In genomic region chr10:128416231-128416630, GRCh38 we compare ENCODE assay signal across 35 cellular contexts.
"Had no signal": no experiment of that assay in that cellular context is flagged by ENCODE, and none has a peak within 500 bp of the region (broad histone marks: within the 10 kb centered on the region; RNA-seq: fewer than 3 reads in every experiment).

No MANE protein-coding gene starts in this region.

- H3K4me1 Mint-ChIP-seq: activated B cell treated with CpG ODN at 0.5 μM for 24 hours; activated naive CD4-positive, alpha-beta T cell treated with anti-CD3 and anti-CD28 coated beads, Interleukin-2, amount 50 U/mL, for 24 hours; activated naive CD8-positive, alpha-beta T cell treated with anti-CD3 and anti-CD28 coated beads for 36 hours; activated naive CD8-positive, alpha-beta T cell treated with anti-CD3 and anti-CD28 coated beads, Interleukin-2, amount 50 U/mL, for 24 hours; activated T-helper 17 cell treated with anti-CD3 and anti-CD28 coated beads, Interleukin-2, amount 50 U/mL, for 72 hours; T-helper 17 cell had no signal

- H3K27me3 Mint-ChIP-seq: activated B cell treated with CpG ODN at 0.5 μM for 24 hours; activated naive CD8-positive, alpha-beta T cell treated with anti-CD3 and anti-CD28 coated beads for 36 hours had no signal

- H3K36me3 Mint-ChIP-seq: activated naive CD4-positive, alpha-beta T cell treated with anti-CD3 and anti-CD28 coated beads, Interleukin-2, amount 50 U/mL, for 24 hours; activated naive CD8-positive, alpha-beta T cell treated with anti-CD3 and anti-CD28 coated beads for 36 hours had no signal

- H3K9me3 Mint-ChIP-seq: activated B cell treated with CpG ODN at 0.5 μM for 24 hours; activated CD8-positive, alpha-beta T cell treated with anti-CD3 and anti-CD28 coated beads for 36 hours; activated naive CD4-positive, alpha-beta T cell treated with anti-CD3 and anti-CD28 coated beads for 36 hours; activated naive CD4-positive, alpha-beta T cell treated with anti-CD3 and anti-CD28 coated beads, Interleukin-2, amount 50 U/mL, for 24 hours; activated naive CD8-positive, alpha-beta T cell treated with anti-CD3 and anti-CD28 coated beads for 36 hours; activated naive CD8-positive, alpha-beta T cell treated with anti-CD3 and anti-CD28 coated beads, Interleukin-2, amount 50 U/mL, for 24 hours; activated T-cell treated with anti-CD3 and anti-CD28 coated beads, Interleukin-2, amount 50 U/mL, for 4 hours; T-helper 2 cell treated with Interferon-gamma antibody and Interleukin-4, amounts not matched to agents 5 μg/mL and 100 μg/mL, for 36 hours had no signal

- H3K36me3 ChIP-seq: adrenal gland, esophagus squamous epithelium, gastroesophageal sphincter, WERI-Rb-1 had no signal

- H3K4me3 ChIP-seq: adrenal gland, body of pancreas, esophagus squamous epithelium, gastroesophageal sphincter had no signal

- H3K27me3 ChIP-seq: adrenal gland, body of pancreas, esophagus squamous epithelium had no signal

- H3K27ac ChIP-seq: adrenal gland, body of pancreas, epithelial cell of prostate, esophagus squamous epithelium, gastroesophageal sphincter, WERI-Rb-1 had no signal

- H3K4me3 Mint-ChIP-seq: activated B cell treated with CpG ODN at 0.5 μM for 24 hours; activated CD8-positive, alpha-beta T cell treated with anti-CD3 and anti-CD28 coated beads for 36 hours; activated naive CD4-positive, alpha-beta T cell treated with anti-CD3 and anti-CD28 coated beads for 36 hours; activated naive CD4-positive, alpha-beta T cell treated with anti-CD3 and anti-CD28 coated beads, Interleukin-2, amount 50 U/mL, for 24 hours; activated naive CD8-positive, alpha-beta T cell treated with anti-CD3 and anti-CD28 coated beads for 36 hours; activated naive CD8-positive, alpha-beta T cell treated with anti-CD3 and anti-CD28 coated beads, Interleukin-2, amount 50 U/mL, for 24 hours; activated T-cell treated with anti-CD3 and anti-CD28 coated beads, Interleukin-2, amount 50 U/mL, for 4 hours; activated T-helper 17 cell treated with anti-CD3 and anti-CD28 coated beads, Interleukin-2, amount 50 U/mL, for 72 hours; effector memory CD8-positive, alpha-beta T cell; T-helper 17 cell; T-helper 2 cell treated with Interferon-gamma antibody and Interleukin-4, amounts not matched to agents 5 μg/mL and 100 μg/mL, for 36 hours had no signal

- H3K4me1 ChIP-seq: adrenal gland, body of pancreas, esophagus squamous epithelium, gastroesophageal sphincter had no signal

- DNase-seq: activated B cell treated with CpG ODN at 0.5 μM for 24 hours; activated CD4-positive, alpha-beta T cell treated with anti-CD3 and anti-CD28 coated beads for 48 hours; activated CD4-positive, alpha-beta T cell treated with anti-CD3 and anti-CD28 coated beads, Interleukin-2, amount 50 U/mL, for 1 hour; activated CD4-positive, alpha-beta T cell treated with anti-CD3 and anti-CD28 coated beads, Interleukin-2, amount 50 U/mL, for 48 hours; activated CD8-positive, alpha-beta memory T cell treated with anti-CD3 and anti-CD28 coated beads for 24 hours; activated CD8-positive, alpha-beta T cell treated with anti-CD3 and anti-CD28 coated beads for 36 hours; activated effector memory CD4-positive, alpha-beta T cell treated with anti-CD3 and anti-CD28 coated beads, Interleukin-2, amount 50 U/mL, for 16 hours; activated naive CD4-positive, alpha-beta T cell treated with anti-CD3 and anti-CD28 coated beads for 36 hours; activated naive CD8-positive, alpha-beta T cell treated with anti-CD3 and anti-CD28 coated beads for 36 hours; activated naive CD8-positive, alpha-beta T cell treated with anti-CD3 and anti-CD28 coated beads, Interleukin-2, amount 50 U/mL, for 24 hours; activated T-cell treated with anti-CD3 and anti-CD28 coated beads, Interleukin-2, amount 50 U/mL, for 4 hours; amygdala; aorta; body of pancreas; caudate nucleus; cortex of kidney; dermis blood vessel endothelial cell; effector CD4-positive, alpha-beta T cell; effector memory CD8-positive, alpha-beta T cell; esophagus squamous epithelium; foreskin melanocyte; T-helper 1 cell; T-helper 17 cell; T1000; WERI-Rb-1 had no signal

- H3K9me3 ChIP-seq: adrenal gland, body of pancreas, gastroesophageal sphincter had no signal

- H3K27ac Mint-ChIP-seq: activated B cell treated with CpG ODN at 0.5 μM for 24 hours; activated CD8-positive, alpha-beta T cell treated with anti-CD3 and anti-CD28 coated beads for 36 hours; activated naive CD4-positive, alpha-beta T cell treated with anti-CD3 and anti-CD28 coated beads for 36 hours; activated naive CD4-positive, alpha-beta T cell treated with anti-CD3 and anti-CD28 coated beads, Interleukin-2, amount 50 U/mL, for 24 hours; activated naive CD8-positive, alpha-beta T cell treated with anti-CD3 and anti-CD28 coated beads for 36 hours; activated naive CD8-positive, alpha-beta T cell treated with anti-CD3 and anti-CD28 coated beads, Interleukin-2, amount 50 U/mL, for 24 hours; activated T-helper 17 cell treated with anti-CD3 and anti-CD28 coated beads, Interleukin-2, amount 50 U/mL, for 72 hours; effector memory CD8-positive, alpha-beta T cell; T-helper 17 cell; T-helper 2 cell treated with Interferon-gamma antibody and Interleukin-4, amounts not matched to agents 5 μg/mL and 100 μg/mL, for 36 hours had no signal

- FAIRE-seq: colon, endometrium, endothelial cell of umbilical vein had no signal

- ATAC-seq: activated CD4-positive, CD25-positive, alpha-beta regulatory T cell treated with anti-CD3 and anti-CD28 coated beads, Interleukin-2, amount 50 U/mL, for 24 hours; activated CD8-positive, alpha-beta T cell treated with anti-CD3 and anti-CD28 coated beads for 36 hours; activated naive CD8-positive, alpha-beta T cell treated with anti-CD3 and anti-CD28 coated beads, Interleukin-2, amount 50 U/mL, for 24 hours; activated T-cell treated with anti-CD3 and anti-CD28 coated beads, Interleukin-2, amount 50 U/mL, for 4 hours; activated T-helper 17 cell treated with anti-CD3 and anti-CD28 coated beads, Interleukin-2, amount 50 U/mL, for 72 hours; body of pancreas; effector memory CD8-positive, alpha-beta T cell; gastroesophageal sphincter; T-helper 17 cell had no signal
